Comparison of ENCODE assay signal across 1 cellular context in the genomic region with DNA sequence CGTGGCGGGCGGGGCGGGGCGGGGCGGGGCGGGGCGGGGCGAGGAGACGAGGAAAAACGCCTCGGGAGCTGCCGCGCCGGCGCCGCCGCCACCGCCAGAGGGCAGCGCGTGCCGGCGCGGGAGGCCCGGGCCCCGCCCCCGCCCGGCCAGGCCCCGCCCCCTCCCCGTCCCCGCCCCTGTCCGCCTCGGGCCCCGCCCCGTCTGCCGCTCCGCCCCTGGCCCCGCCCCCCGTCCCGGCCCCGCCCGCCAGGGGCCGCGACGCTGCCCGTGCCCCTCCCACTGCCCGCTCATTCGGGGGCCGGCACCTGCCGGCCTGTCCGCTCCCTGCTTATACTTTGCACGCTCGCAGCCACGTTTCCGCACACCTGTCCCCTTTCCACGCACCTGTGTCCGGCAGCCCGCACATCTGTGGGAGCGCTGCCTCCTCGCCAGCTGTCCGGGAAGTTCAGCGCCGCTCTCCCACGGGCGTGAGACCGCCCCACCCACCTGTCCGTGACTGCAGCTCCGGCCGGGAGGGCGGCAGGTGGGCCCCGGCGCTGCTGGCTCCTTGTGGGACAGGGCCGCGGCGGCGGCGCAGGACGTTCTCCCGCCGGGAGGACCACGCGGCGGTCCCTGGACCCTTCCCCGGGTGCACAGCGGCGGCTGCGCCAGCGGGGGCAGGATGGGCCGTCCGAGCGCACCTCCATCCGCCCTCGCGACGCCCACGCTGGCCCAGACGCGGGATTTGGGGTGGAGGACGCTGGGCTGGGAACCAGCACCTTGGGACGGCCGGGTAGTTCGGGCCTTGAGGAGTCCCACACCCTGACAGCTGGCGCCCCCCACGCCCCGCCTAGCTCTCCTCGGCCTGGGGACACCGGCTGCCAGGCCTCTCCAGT.
A peak's percentile ranks its signal among the peaks of the same experiment; 100 is the strongest.
TF ChIP-seq lines count a peak whose summit lies in the region.

No MANE protein-coding gene starts in this region.

TF ChIP-seq in HepG2, 621 proteins besides CTCF, POLR2A, EP300 and RAD21 (continued from another document and continues in another):
- TF ChIP-seq, protein P1, sequence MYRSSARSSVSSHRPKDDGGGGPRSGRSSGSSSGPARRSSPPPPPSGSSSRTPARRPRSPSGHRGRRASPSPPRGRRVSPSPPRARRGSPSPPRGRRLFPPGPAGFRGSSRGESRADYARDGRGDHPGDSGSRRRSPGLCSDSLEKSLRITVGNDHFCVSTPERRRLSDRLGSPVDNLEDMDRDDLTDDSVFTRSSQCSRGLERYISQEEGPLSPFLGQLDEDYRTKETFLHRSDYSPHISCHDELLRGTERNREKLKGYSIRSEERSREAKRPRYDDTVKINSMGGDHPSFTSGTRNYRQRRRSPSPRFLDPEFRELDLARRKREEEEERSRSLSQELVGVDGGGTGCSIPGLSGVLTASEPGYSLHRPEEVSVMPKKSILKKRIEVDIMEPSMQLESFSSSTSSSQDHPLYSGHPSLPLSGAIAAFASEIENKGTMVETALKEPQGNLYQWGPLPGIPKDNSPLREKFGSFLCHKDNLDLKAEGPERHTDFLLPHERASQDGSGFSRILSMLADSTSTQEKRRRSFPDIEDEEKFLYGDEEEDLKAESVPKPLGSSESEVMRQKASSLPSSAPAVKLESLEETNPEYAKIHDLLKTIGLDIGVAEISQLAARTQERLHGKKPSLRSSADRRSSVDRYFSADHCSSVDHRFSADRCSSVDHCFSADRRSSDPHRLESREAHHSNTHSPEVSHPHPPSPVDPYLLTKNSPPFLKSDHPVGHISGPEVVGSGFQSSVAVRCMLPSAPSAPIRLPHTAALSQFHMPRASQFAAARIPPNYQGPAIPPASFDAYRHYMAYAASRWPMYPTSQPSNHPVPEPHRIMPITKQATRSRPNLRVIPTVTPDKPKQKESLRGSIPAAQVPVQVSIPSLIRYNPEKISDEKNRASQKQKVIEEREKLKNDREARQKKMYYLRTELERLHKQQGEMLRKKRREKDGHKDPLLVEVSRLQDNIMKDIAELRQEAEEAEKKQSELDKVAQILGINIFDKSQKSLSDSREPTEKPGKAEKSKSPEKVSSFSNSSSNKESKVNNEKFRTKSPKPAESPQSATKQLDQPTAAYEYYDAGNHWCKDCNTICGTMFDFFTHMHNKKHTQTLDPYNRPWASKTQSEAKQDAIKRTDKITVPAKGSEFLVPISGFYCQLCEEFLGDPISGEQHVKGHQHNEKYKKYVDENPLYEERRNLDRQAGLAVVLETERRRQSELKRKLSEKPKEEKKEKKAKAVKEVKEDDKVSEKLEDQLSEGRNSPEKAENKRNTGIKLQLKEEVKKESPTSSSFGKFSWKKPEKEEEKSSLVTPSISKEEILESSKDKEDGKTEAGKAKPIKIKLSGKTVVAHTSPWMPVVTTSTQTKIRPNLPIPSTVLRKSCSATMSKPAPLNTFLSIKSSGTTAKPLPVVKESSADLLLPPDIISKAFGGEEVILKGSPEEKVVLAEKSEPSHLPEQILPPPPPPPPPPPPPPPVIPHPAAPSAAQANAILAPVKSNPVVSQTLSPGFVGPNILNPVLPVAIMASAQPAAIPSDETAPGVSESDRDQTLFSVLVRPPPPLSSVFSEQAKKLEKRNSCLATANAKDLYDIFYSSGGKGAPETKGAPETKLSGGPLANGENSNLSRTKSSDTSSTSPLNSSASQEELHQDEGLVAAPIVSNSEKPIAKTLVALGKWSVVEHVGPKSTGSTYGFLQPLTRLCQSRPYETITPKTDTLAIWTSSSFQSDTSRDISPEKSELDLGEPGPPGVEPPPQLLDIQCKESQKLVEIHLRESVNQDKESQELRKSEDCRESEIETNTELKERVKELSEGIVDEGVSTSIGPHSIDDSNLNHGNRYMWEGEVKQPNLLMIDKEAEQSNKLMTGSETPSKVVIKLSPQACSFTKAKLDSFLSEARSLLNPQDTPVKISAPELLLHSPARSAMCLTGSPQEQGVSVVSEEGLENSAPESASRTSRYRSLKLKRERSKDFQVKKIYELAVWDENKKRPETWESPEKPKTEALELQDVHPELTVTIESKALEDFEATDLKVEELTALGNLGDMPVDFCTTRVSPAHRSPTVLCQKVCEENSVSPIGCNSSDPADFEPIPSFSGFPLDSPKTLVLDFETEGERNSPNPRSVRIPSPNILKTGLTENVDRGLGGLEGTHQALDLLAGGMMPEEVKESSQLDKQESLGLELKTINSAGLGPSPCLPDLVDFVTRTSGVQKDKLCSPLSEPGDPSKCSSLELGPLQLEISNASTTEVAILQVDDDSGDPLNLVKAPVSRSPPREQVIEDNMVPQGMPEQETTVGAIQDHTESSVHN (CRISPR knock-in tag; IDR thresholded peaks at IDR 0.05) = no peak
- no peak for TF ChIP-seq ZNF329 (CRISPR knock-in tag; IDR thresholded peaks at IDR 0.05; ENCODE audit: low read depth)
- TF ChIP-seq TBX3 (IDR thresholded peaks at IDR 0.05; ENCODE audit: borderline replicate concordance) = no peak
- no peak for TF ChIP-seq MTF2 (CRISPR knock-in tag; IDR thresholded peaks at IDR 0.05; ENCODE audit: borderline replicate concordance)
- TF ChIP-seq ZNF530 (CRISPR knock-in tag; IDR thresholded peaks at IDR 0.05; ENCODE audit: low read depth) = no peak
- TF ChIP-seq, protein P2, sequence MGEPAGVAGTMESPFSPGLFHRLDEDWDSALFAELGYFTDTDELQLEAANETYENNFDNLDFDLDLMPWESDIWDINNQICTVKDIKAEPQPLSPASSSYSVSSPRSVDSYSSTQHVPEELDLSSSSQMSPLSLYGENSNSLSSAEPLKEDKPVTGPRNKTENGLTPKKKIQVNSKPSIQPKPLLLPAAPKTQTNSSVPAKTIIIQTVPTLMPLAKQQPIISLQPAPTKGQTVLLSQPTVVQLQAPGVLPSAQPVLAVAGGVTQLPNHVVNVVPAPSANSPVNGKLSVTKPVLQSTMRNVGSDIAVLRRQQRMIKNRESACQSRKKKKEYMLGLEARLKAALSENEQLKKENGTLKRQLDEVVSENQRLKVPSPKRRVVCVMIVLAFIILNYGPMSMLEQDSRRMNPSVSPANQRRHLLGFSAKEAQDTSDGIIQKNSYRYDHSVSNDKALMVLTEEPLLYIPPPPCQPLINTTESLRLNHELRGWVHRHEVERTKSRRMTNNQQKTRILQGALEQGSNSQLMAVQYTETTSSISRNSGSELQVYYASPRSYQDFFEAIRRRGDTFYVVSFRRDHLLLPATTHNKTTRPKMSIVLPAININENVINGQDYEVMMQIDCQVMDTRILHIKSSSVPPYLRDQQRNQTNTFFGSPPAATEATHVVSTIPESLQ (CRISPR knock-in tag; conservative IDR thresholded peaks at IDR 0.05) = no peak
- TF ChIP-seq, protein P3, sequence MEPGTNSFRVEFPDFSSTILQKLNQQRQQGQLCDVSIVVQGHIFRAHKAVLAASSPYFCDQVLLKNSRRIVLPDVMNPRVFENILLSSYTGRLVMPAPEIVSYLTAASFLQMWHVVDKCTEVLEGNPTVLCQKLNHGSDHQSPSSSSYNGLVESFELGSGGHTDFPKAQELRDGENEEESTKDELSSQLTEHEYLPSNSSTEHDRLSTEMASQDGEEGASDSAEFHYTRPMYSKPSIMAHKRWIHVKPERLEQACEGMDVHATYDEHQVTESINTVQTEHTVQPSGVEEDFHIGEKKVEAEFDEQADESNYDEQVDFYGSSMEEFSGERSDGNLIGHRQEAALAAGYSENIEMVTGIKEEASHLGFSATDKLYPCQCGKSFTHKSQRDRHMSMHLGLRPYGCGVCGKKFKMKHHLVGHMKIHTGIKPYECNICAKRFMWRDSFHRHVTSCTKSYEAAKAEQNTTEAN (CRISPR knock-in tag; conservative IDR thresholded peaks at IDR 0.05) = no peak
- TF ChIP-seq, protein P4, sequence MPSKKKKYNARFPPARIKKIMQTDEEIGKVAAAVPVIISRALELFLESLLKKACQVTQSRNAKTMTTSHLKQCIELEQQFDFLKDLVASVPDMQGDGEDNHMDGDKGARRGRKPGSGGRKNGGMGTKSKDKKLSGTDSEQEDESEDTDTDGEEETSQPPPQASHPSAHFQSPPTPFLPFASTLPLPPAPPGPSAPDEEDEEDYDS (CRISPR knock-in tag; IDR thresholded peaks at IDR 0.05) = no peak
- TF ChIP-seq ARHGAP35 (CRISPR knock-in tag; IDR thresholded peaks at IDR 0.05; ENCODE audit: borderline replicate concordance) = 0 out of 2 replicates have a peak, but pooled peaks have one; percentile 70
- no peak; the same call in 1 of the 2 replicates for TF ChIP-seq ZNF263 (CRISPR knock-in tag; IDR thresholded peaks at IDR 0.05)
- no peak for TF ChIP-seq HOXA9 (CRISPR knock-in tag; IDR thresholded peaks at IDR 0.05; ENCODE audit: borderline replicate concordance)
- 0 out of 2 replicates have a peak, but pooled peaks have one; percentile 60 for TF ChIP-seq EEA1 (CRISPR knock-in tag; IDR thresholded peaks at IDR 0.05; ENCODE audit: borderline replicate concordance)
- TF ChIP-seq ESRRA (CRISPR knock-in tag; IDR thresholded peaks at IDR 0.05; ENCODE audit: low read depth) = no peak
- no peak for TF ChIP-seq SMAD1 (CRISPR knock-in tag; IDR thresholded peaks at IDR 0.05; ENCODE audit: borderline replicate concordance, low read depth)
- TF ChIP-seq HNRNPH1 (optimal IDR thresholded peaks at IDR 0.05; ENCODE audit: low read depth, low read length) = no peak
- TF ChIP-seq, protein P5, sequence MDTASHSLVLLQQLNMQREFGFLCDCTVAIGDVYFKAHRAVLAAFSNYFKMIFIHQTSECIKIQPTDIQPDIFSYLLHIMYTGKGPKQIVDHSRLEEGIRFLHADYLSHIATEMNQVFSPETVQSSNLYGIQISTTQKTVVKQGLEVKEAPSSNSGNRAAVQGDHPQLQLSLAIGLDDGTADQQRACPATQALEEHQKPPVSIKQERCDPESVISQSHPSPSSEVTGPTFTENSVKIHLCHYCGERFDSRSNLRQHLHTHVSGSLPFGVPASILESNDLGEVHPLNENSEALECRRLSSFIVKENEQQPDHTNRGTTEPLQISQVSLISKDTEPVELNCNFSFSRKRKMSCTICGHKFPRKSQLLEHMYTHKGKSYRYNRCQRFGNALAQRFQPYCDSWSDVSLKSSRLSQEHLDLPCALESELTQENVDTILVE (CRISPR knock-in tag; IDR thresholded peaks at IDR 0.05) = no peak
- 0 out of 2 replicates have a peak, but pooled peaks have one; percentile 21 for TF ChIP-seq MEIS1 (CRISPR knock-in tag; IDR thresholded peaks at IDR 0.05; ENCODE audit: borderline replicate concordance)
- TF ChIP-seq SRF (IDR thresholded peaks at IDR 0.05; ENCODE audit: low read depth, low read length) = no peak
- no peak for TF ChIP-seq KAT8 (CRISPR knock-in tag; IDR thresholded peaks at IDR 0.05)
- TF ChIP-seq, protein P6, sequence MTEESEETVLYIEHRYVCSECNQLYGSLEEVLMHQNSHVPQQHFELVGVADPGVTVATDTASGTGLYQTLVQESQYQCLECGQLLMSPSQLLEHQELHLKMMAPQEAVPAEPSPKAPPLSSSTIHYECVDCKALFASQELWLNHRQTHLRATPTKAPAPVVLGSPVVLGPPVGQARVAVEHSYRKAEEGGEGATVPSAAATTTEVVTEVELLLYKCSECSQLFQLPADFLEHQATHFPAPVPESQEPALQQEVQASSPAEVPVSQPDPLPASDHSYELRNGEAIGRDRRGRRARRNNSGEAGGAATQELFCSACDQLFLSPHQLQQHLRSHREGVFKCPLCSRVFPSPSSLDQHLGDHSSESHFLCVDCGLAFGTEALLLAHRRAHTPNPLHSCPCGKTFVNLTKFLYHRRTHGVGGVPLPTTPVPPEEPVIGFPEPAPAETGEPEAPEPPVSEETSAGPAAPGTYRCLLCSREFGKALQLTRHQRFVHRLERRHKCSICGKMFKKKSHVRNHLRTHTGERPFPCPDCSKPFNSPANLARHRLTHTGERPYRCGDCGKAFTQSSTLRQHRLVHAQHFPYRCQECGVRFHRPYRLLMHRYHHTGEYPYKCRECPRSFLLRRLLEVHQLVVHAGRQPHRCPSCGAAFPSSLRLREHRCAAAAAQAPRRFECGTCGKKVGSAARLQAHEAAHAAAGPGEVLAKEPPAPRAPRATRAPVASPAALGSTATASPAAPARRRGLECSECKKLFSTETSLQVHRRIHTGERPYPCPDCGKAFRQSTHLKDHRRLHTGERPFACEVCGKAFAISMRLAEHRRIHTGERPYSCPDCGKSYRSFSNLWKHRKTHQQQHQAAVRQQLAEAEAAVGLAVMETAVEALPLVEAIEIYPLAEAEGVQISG (CRISPR knock-in tag; IDR thresholded peaks at IDR 0.05) = 0 out of 2 replicates have a peak, but pooled peaks have one; percentile 11
- no peak for TF ChIP-seq PRPF4 (IDR thresholded peaks at IDR 0.05; ENCODE audit: low read depth, low read length, poor library complexity, severe bottlenecking)
- TF ChIP-seq TBX2 (CRISPR knock-in tag; IDR thresholded peaks at IDR 0.05; ENCODE audit: borderline replicate concordance) = no peak
- TF ChIP-seq, protein P7, sequence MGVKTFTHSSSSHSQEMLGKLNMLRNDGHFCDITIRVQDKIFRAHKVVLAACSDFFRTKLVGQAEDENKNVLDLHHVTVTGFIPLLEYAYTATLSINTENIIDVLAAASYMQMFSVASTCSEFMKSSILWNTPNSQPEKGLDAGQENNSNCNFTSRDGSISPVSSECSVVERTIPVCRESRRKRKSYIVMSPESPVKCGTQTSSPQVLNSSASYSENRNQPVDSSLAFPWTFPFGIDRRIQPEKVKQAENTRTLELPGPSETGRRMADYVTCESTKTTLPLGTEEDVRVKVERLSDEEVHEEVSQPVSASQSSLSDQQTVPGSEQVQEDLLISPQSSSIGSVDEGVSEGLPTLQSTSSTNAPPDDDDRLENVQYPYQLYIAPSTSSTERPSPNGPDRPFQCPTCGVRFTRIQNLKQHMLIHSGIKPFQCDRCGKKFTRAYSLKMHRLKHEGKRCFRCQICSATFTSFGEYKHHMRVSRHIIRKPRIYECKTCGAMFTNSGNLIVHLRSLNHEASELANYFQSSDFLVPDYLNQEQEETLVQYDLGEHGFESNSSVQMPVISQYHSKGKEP (CRISPR knock-in tag; IDR thresholded peaks at IDR 0.05) = no peak
- peak; percentile 32; the same call in 1 of the 2 replicates for TF ChIP-seq BRD4 (CRISPR knock-in tag; IDR thresholded peaks at IDR 0.05)
- TF ChIP-seq ZNF383 (CRISPR knock-in tag; IDR thresholded peaks at IDR 0.05; ENCODE audit: borderline replicate concordance) = no peak
- TF ChIP-seq ARID2 (CRISPR knock-in tag; IDR thresholded peaks at IDR 0.05; ENCODE audit: borderline replicate concordance) = no peak
- TF ChIP-seq, protein P8, sequence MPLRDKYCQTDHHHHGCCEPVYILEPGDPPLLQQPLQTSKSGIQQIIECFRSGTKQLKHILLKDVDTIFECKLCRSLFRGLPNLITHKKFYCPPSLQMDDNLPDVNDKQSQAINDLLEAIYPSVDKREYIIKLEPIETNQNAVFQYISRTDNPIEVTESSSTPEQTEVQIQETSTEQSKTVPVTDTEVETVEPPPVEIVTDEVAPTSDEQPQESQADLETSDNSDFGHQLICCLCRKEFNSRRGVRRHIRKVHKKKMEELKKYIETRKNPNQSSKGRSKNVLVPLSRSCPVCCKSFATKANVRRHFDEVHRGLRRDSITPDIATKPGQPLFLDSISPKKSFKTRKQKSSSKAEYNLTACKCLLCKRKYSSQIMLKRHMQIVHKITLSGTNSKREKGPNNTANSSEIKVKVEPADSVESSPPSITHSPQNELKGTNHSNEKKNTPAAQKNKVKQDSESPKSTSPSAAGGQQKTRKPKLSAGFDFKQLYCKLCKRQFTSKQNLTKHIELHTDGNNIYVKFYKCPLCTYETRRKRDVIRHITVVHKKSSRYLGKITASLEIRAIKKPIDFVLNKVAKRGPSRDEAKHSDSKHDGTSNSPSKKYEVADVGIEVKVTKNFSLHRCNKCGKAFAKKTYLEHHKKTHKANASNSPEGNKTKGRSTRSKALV (CRISPR knock-in tag; IDR thresholded peaks at IDR 0.05) = 0 out of 2 replicates have a peak, but pooled peaks have one; percentile 14
- no peak for TF ChIP-seq ZSCAN9 (CRISPR knock-in tag; IDR thresholded peaks at IDR 0.05; ENCODE audit: borderline replicate concordance)
- TF ChIP-seq ZFAT (CRISPR knock-in tag; conservative IDR thresholded peaks at IDR 0.05) = 0 out of 2 replicates have a peak, but pooled peaks have one; percentile 54
- TF ChIP-seq PPARG (CRISPR knock-in tag; conservative IDR thresholded peaks at IDR 0.05) = no peak
- TF ChIP-seq NFRKB (IDR thresholded peaks at IDR 0.05) = no peak
